In the genomic region with DNA sequence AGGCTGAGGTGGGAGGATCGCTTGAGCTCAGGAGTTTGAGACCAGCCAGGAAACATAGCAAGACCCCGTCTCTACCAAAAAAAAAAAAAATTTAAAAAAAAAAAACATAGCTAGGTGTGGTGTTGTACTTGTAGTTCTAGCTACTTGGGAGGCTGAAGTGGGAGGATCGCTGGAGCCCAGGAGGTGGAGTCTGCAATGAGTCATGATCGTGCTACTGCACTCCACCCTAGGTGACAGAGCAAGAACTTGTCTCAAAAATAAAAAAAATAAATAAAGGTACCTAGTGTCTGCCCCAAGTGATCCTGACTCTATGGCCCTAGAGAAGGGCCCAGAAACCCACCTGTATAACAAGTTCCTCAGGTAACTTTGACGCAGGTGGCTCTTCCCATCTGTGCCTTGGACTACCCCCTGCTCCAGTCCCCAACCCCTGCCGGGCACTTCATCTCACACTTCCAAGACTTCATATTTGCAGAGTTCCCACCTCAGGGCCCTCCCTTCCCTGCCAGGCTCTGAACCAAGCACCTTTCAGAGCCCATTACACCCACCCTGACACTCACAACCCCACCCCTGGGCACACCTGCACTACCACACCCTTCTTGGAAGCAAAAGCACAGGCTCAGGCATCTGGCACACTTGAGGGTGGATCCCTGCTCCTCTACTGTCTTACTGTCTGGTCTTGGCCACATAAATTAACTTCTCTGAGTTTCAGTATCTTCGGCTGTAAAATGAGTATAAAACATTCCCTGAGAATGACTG, we compare ENCODE assay signal across 2 cellular contexts.
TF ChIP-seq lines count a peak whose summit lies in the region.

No MANE protein-coding gene starts in this region.

TF ChIP-seq in HEK293, 187 proteins besides CTCF, POLR2A, EP300 and RAD21 (continued from another document):
- TF ChIP-seq, protein P1, sequence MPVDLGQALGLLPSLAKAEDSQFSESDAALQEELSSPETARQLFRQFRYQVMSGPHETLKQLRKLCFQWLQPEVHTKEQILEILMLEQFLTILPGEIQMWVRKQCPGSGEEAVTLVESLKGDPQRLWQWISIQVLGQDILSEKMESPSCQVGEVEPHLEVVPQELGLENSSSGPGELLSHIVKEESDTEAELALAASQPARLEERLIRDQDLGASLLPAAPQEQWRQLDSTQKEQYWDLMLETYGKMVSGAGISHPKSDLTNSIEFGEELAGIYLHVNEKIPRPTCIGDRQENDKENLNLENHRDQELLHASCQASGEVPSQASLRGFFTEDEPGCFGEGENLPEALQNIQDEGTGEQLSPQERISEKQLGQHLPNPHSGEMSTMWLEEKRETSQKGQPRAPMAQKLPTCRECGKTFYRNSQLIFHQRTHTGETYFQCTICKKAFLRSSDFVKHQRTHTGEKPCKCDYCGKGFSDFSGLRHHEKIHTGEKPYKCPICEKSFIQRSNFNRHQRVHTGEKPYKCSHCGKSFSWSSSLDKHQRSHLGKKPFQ (tag by site-specific recombination; IDR thresholded peaks at IDR 0.05): no peak
- TF ChIP-seq ZNF175 (tag by site-specific recombination; IDR thresholded peaks at IDR 0.05) (no peak), KLF1 (tag by site-specific recombination; IDR thresholded peaks at IDR 0.05) (peak; percentile 81), ZNF558 (tag by site-specific recombination; IDR thresholded peaks at IDR 0.05) (no peak), ZNF510 (tag by site-specific recombination; IDR thresholded peaks at IDR 0.05; ENCODE audit: insufficient replicate concordance) (no peak)

TF ChIP-seq in K562, 482 proteins besides CTCF, POLR2A, EP300 and RAD21 (continued from another document):
- TF ChIP-seq, protein P2, sequence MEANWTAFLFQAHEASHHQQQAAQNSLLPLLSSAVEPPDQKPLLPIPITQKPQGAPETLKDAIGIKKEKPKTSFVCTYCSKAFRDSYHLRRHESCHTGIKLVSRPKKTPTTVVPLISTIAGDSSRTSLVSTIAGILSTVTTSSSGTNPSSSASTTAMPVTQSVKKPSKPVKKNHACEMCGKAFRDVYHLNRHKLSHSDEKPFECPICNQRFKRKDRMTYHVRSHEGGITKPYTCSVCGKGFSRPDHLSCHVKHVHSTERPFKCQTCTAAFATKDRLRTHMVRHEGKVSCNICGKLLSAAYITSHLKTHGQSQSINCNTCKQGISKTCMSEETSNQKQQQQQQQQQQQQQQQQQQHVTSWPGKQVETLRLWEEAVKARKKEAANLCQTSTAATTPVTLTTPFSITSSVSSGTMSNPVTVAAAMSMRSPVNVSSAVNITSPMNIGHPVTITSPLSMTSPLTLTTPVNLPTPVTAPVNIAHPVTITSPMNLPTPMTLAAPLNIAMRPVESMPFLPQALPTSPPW (CRISPR knock-in tag; IDR thresholded peaks at IDR 0.05): no peak
- TF ChIP-seq NR2F6 (CRISPR knock-in tag; IDR thresholded peaks at IDR 0.05) (no peak), ARHGAP35 (IDR thresholded peaks at IDR 0.05; ENCODE audit: partially characterized antibody) (no peak), MECOM (CRISPR knock-in tag; IDR thresholded peaks at IDR 0.05) (no peak)
